In the genomic region with DNA sequence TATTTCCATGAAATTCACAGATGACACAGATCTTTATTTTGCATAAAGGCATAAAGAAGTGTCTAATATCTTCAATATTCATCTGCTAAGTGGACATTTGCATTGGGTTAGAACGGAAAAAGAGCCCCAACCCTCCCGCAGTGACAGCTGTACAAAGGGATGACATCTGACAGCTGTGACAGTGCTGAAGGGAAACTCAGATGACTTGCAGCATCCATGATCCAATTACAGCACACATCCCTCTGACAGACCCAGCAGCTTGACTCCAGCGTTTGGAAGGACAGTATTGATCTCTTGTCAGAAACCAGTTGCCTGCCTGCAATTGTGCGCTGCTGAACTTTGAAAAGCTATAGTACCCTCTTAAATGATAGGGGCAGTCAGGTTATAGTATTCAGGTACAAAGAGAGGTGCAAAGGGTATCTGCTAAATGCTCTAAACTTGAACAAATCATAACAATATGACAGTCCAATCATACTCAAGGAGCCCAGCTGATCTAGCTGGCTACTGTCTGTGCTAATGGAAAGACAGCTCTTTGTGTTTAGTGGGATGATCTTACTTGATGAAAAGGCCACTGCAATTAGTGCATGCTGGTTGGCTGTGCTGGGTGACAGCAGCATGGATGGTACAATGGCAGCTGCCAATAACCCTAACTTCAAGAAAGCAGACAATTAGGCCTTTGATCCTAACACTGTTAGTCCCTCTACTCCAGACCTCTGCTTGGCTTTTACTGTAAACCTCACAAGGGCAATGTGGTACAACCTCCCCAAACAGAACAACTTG, we compare ENCODE assay signal across 15 cellular contexts.
DNase-seq lines count a peak whose midpoint lies in the region; ATAC-seq lines count a peak whose summit lies in the region.
"Had no signal": no experiment of that assay in that cellular context is flagged by ENCODE, and none has a peak within 500 bp of the region (broad histone marks: within the 10 kb centered on the region; RNA-seq: fewer than 3 reads in every experiment).

No MANE protein-coding gene starts in this region.

- H3K36me3 ChIP-seq in neuron (ENCODE audit: insufficient read depth, low read length): no peaks in the 10 kb centered on the region
- no peaks in the 10 kb centered on the region for H3K36me3 ChIP-seq in aorta (ENCODE audit: control insufficient read depth in 1 of 2, insufficient read depth in 2 of 2, low read length in 1 of 2)
- H3K36me3 ChIP-seq: spleen had no signal

- H3K27me3 ChIP-seq in neuron (ENCODE audit: insufficient read depth, low read length) (no peaks in the 10 kb centered on the region), aorta (ENCODE audit: control insufficient read depth in 1 of 2, insufficient read depth in 2 of 2, low read length in 1 of 2) (no peaks in the 10 kb centered on the region)
- H3K27me3 ChIP-seq: spleen had no signal

- H3K27ac ChIP-seq in cingulate gyrus (ENCODE audit: low read depth, low read length) (peak overlapping the region; percentile 87), aorta (ENCODE audit: low read depth in 1 of 2, low read length in 2 of 2) (no peak overlapping the region)
- H3K27ac ChIP-seq: SK-N-MC, spleen had no signal

- WGBS in aorta, 2 donors: 77% methylated on average over 4 of the region's 4 CpGs

- intact Hi-C loops in aorta (cut with DNase I): no loop called here

- peak overlapping the region; percentile 29 for H2AFZ ChIP-seq in neuron (ENCODE audit: low read depth, low read length)

- peaks cover 9% of the 10 kb centered on the region for H3K4me1 ChIP-seq in neuron (ENCODE audit: insufficient read depth, low read length)
- H3K4me1 ChIP-seq in aorta (ENCODE audit: control insufficient read depth in 1 of 2, insufficient read depth in 2 of 2, low read length in 2 of 2): no peaks in the 10 kb centered on the region
- H3K4me1 ChIP-seq: spleen had no signal

- DNase-seq in DMS53 treated with DMSO at 0.1 percent for 48 hours (lab: John Stamatoyannopoulos, UW; ENCODE audit: unreplicated experiment) (peak; percentile 21), NCI-H345 treated with DMSO at 0.1 percent for 48 hours (lab: John Stamatoyannopoulos, UW; ENCODE audit: unreplicated experiment) (peak; percentile 29), aorta (no peak), RPMI8226 (no peak), D341Med (ENCODE audit: low spot score) (no peak)
- DNase-seq: activated CD8-positive, alpha-beta T cell treated with anti-CD3 and anti-CD28 coated beads, Interleukin-2, amount 10 ng/mL, durations not matched to agents 7 days and 5 days; AML-193; HCEC 1CT; IMR-90; NCI-H1092 treated with DMSO at 0.1 percent for 48 hours; spleen had no signal

- H3K9me3 ChIP-seq in neuron (ENCODE audit: low read length) (no peaks in the 10 kb centered on the region), aorta (ENCODE audit: control insufficient read depth, low read length) (peaks cover 1% of the 10 kb centered on the region)
- H3K9me3 ChIP-seq: spleen had no signal

- H3K4me3 ChIP-seq in neuron (ENCODE audit: low read length) (no peak overlapping the region), aorta (ENCODE audit: low read length in 2 of 2) (no peak overlapping the region)
- H3K4me3 ChIP-seq: SK-N-MC, spleen had no signal

- ATAC-seq in aorta (ENCODE audit: low FRiP score) (no peak), GM19452 (IDR thresholded peaks at IDR 0.05; ENCODE audit: unreplicated experiment) (no peak)
- ATAC-seq: activated CD8-positive, alpha-beta T cell treated with anti-CD3 and anti-CD28 coated beads, Interleukin-2, amount 10 ng/mL, durations not matched to agents 7 days and 5 days had no signal

Comparison
In these comparisons a context has a peak if more than half of its experiments do, and no peak if none do; other contexts are left out.
1. DNase-seq: peak in DMS53 treated with DMSO at 0.1 percent for 48 hours (single experiment) and NCI-H345 treated with DMSO at 0.1 percent for 48 hours (single experiment); none in aorta (0 of 2), RPMI8226 (single experiment) and D341Med (single experiment).